Comparison of ENCODE assay signal across 1 cellular context in the genomic region with DNA sequence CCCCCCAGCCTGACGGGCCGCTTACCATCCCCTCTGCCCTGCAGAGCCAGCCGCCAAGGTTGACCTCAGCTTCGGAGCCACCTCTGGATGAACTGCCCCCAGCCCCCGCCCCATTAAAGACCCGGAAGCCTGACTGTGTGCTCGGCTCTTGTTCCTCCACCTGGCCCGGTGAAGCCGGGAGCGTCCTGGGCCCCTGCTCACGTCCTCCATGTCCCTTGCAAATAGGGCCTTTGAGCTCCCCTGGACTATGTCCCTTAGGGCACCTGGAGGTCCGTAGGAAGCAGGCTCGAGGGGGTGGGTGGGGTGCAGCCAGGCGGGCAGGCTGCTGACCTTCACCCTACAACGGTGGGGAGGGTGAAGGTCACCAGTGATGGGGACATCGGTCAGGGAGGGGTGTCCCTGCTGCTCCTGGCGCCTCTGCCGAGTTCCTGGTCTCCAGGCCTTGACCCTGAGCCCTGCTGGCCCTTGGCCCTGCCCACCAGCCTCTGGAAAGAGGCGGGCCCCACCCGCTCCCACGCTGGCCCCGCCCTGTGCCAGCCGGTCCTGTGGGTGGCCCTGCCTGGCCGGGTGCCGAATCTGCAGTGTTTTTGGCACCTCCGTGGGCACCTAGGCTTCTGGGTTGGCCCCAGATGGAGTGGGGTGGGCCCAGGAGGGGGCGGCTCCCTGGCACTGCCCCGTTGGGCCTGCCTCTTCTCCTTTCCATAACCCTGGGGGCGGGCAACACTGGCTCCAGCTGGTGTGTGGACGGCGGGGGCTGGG.
TF ChIP-seq lines count a peak whose summit lies in the region.

No MANE protein-coding gene starts in this region.

TF ChIP-seq in IMR-90, 13 proteins besides CTCF, POLR2A, EP300 and RAD21 (continued from another document):
- TF ChIP-seq, protein P1, sequence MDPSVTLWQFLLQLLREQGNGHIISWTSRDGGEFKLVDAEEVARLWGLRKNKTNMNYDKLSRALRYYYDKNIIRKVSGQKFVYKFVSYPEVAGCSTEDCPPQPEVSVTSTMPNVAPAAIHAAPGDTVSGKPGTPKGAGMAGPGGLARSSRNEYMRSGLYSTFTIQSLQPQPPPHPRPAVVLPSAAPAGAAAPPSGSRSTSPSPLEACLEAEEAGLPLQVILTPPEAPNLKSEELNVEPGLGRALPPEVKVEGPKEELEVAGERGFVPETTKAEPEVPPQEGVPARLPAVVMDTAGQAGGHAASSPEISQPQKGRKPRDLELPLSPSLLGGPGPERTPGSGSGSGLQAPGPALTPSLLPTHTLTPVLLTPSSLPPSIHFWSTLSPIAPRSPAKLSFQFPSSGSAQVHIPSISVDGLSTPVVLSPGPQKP (IDR thresholded peaks at IDR 0.05; ENCODE audit: borderline replicate concordance, low read depth, low read length), result no peak
- no peak for TF ChIP-seq MAZ (IDR thresholded peaks at IDR 0.05; ENCODE audit: borderline replicate concordance, low read depth, low read length)
- TF ChIP-seq NFE2L2 (IDR thresholded peaks at IDR 0.05; ENCODE audit: low read depth, low read length), result no peak
- no peak for TF ChIP-seq FOS (IDR thresholded peaks at IDR 0.05; ENCODE audit: low read depth, low read length)
- TF ChIP-seq RFX5 (IDR thresholded peaks at IDR 0.05; ENCODE audit: low read depth, low read length), result no peak
- TF ChIP-seq BHLHE40 (IDR thresholded peaks at IDR 0.05; ENCODE audit: low read depth, low read length), result no peak
